ENCODE assay signal across 33 cellular contexts in genomic region chr12:116694653-116695463, GRCh38. TPM values are rescaled to one million over a fixed set of nuclear protein-coding genes. Genes with fewer than 3 reads are reported as not detected.
A peak's percentile ranks its signal among the peaks of the same experiment; 100 is the strongest.
DNase-seq lines count a peak whose midpoint lies in the region; ATAC-seq, FAIRE-seq and TF ChIP-seq lines count a peak whose summit lies in the region.
"Had no signal": no experiment of that assay in that cellular context is flagged by ENCODE, and none has a peak within 500 bp of the region (broad histone marks: within the 10 kb centered on the region; RNA-seq: fewer than 3 reads in every experiment).

No MANE protein-coding gene starts in this region.

- H3K4ac ChIP-seq in neuronal stem cell (ENCODE audit: low read length), result no peak overlapping the region

- peaks cover 0 to 43% (median 26%) of the 10 kb centered on the region in 7 donors for H3K27me3 ChIP-seq in heart right ventricle
- H3K27me3 ChIP-seq in neuronal stem cell (ENCODE audit: control insufficient read depth in 3 of 3, insufficient read depth in 3 of 3, low read depth in 1 of 3, low read length in 3 of 3), result peaks cover 0 to 83% (median 12%) of the 10 kb centered on the region in 3 experiments
- H3K27me3 ChIP-seq: MG63, right lobe of liver, testis had no signal

- H3K23ac ChIP-seq in neuronal stem cell (ENCODE audit: low read depth, low read length, poor library complexity), result no peak overlapping the region

- H3K27ac ChIP-seq in heart right ventricle, result peak overlapping the region in 1 of 10 donors; percentile 33
- H3K27ac ChIP-seq in neuronal stem cell (replicated peaks; ENCODE audit: low read length), result no peak overlapping the region
- H3K27ac ChIP-seq: dorsolateral prefrontal cortex, lower lobe of right lung, PC-9, right lobe of liver, testis, uterus, WERI-Rb-1 had no signal

- no peak overlapping the region for H2BK12ac ChIP-seq in neuronal stem cell (ENCODE audit: low read length)

- H3K9ac ChIP-seq in neuronal stem cell (ENCODE audit: low read depth, low read length, poor library complexity), result no peak overlapping the region

- peak; percentile 56 for FAIRE-seq in GM12891 (lab: Jason Lieb, UNC)
- FAIRE-seq: astrocyte, endothelial cell of umbilical vein, GM19239, keratinocyte had no signal

- TF ChIP-seq CTCF in heart right ventricle (IDR thresholded peaks at IDR 0.05) (no peak), foreskin fibroblast (IDR thresholded peaks at IDR 0.05; ENCODE audit: low read depth, low read length) (no peak)

- H3K9me3 ChIP-seq in heart right ventricle, result no peaks in the 10 kb centered on the region
- H3K9me3 ChIP-seq in neuronal stem cell (replicated peaks in 1 of 2; ENCODE audit: control insufficient read depth in 2 of 2, insufficient read depth in 1 of 2, low read depth in 1 of 2, low read length in 2 of 2), result peaks cover 4% of the 10 kb centered on the region in 2 donors
- H3K9me3 ChIP-seq: HAP-1, lower lobe of right lung, MG63, right lobe of liver, testis, uterus had no signal

- no peak overlapping the region for H3K4me2 ChIP-seq in neuronal stem cell (ENCODE audit: insufficient read depth, low read length, poor library complexity, severe bottlenecking)
- H3K4me2 ChIP-seq: PC-9 had no signal

- H3K79me1 ChIP-seq in neuronal stem cell (ENCODE audit: low read depth, low read length), result no peaks in the 10 kb centered on the region

- H2BK5ac ChIP-seq in neuronal stem cell (ENCODE audit: low read length), result no peak overlapping the region

- intact Hi-C loops in heart right ventricle (cut with DNase I), result loop anchor here in 4 of 10 donors (5.0 to 10.0 kb wide), 7 partner anchors 80 to 680 kb away; partner anchors contain the start of gene MED13L (in 1 of the 4)

- H3K36me3 ChIP-seq in heart right ventricle, result no peaks in the 10 kb centered on the region
- H3K36me3 ChIP-seq in neuronal stem cell (replicated peaks in 1 of 2; ENCODE audit: control insufficient read depth in 2 of 2, insufficient read depth in 2 of 2, low read length in 2 of 2), result no peaks in the 10 kb centered on the region
- H3K36me3 ChIP-seq: HAP-1, lower lobe of right lung, MG63, right lobe of liver, uterus, WERI-Rb-1 had no signal

- no peak overlapping the region for H4K91ac ChIP-seq in neuronal stem cell (ENCODE audit: low read depth, low read length, poor library complexity)

- H3K4me1 ChIP-seq in heart right ventricle, result peaks cover 5 to 42% (median 28%) of the 10 kb centered on the region in 9 donors
- H3K4me1 ChIP-seq in neuronal stem cell (ENCODE audit: control insufficient read depth in 2 of 2, insufficient read depth in 1 of 2, low read depth in 1 of 2, low read length in 2 of 2), result peaks cover 6 to 14% of the 10 kb centered on the region in 2 donors
- H3K4me1 ChIP-seq: uterus had no signal

- no peak for TF ChIP-seq POLR2A in GM12891 (IDR thresholded peaks at IDR 0.05; ENCODE audit: low read depth, low read length)

- 39 to 50% methylated on average over 22 of the region's 22 CpGs for WGBS in heart right ventricle, 2 donors
- WGBS in neuronal stem cell (ENCODE audit: extremely low coverage in 2 of 2, insufficient read length in 2 of 2, insufficient replicate concordance in 1 of 2), 2 donors, result no CpG with 5 or more reads among the region's 22 CpGs

- no peak overlapping the region for H3K14ac ChIP-seq in neuronal stem cell (ENCODE audit: low read length)

- no peak overlapping the region for H2AFZ ChIP-seq in neuronal stem cell (ENCODE audit: low read length)
- H2AFZ ChIP-seq: PC-9 had no signal

- peak in 7 of 8 donors; percentile 26 to 72 (median 41) for ATAC-seq in heart right ventricle
- no peak for ATAC-seq in GM21367 (IDR thresholded peaks at IDR 0.05; ENCODE audit: unreplicated experiment)
- no peak for ATAC-seq in HG03045 (IDR thresholded peaks at IDR 0.05; ENCODE audit: unreplicated experiment)
- ATAC-seq: lower lobe of right lung; stimulated activated effector memory CD8-positive, alpha-beta T cell treated with anti-CD3 and anti-CD28 coated beads, Interleukin-12 subunit alpha, Interleukin-12 subunit beta, amount 100 ng/mL, for 72 hours had no signal

- no peak overlapping the region for H4K8ac ChIP-seq in neuronal stem cell (ENCODE audit: low read depth, low read length)

- H3K18ac ChIP-seq in neuronal stem cell (ENCODE audit: low read length), result no peak overlapping the region

- H3K4me3 ChIP-seq in heart right ventricle, result peak overlapping the region in 3 of 10 donors; percentile 44 to 51 (median 49)
- no peak overlapping the region for H3K4me3 ChIP-seq in neuronal stem cell (ENCODE audit: low read length in 2 of 2)
- H3K4me3 ChIP-seq in foreskin fibroblast (ENCODE audit: low read depth in 1 of 2, low read length in 2 of 2), result no peak overlapping the region
- H3K4me3 ChIP-seq: HAP-1, lower lobe of right lung, MG63, PC-9, right lobe of liver, testis, uterus had no signal

- H2BK120ac ChIP-seq in neuronal stem cell (ENCODE audit: low read depth, low read length), result no peak overlapping the region

- DNase-seq in GM12891 (ENCODE audit: insufficient read length, low spot score) (no peak), OCI-M1 (lab: John Stamatoyannopoulos, UW) (peak; percentile 8), heart right ventricle (no peak), neuronal stem cell (ENCODE audit: low spot score) (no peak), foreskin fibroblast (no peak)
- DNase-seq: activated CD4-positive, alpha-beta T cell treated with anti-CD3 and anti-CD28 coated beads, Interleukin-2, amount 10 ng/mL, durations not matched to agents 7 days and 5 days; activated gamma-delta T cell treated with Interleukin-2 at 50 U/mL for 16 hours; activated T-cell treated with anti-CD3 and anti-CD28 coated beads, Interleukin-2, amount 50 U/mL, for 24 hours; CD4-positive, alpha-beta T cell; central memory CD4-positive, alpha-beta T cell; DMS 273 treated with DMSO at 0.1 percent for 48 hours; lower lobe of right lung; MG63; NCI-H2029 treated with DMSO at 0.1 percent for 48 hours; PC-9; posterior cingulate gyrus; right lobe of liver; SHP77 treated with DMSO at 0.1 percent for 48 hours; stimulated activated CD4-positive, alpha-beta T cell treated with anti-CD3 and anti-CD28 coated beads, Interleukin-12 subunit alpha, Interleukin-12 subunit beta, amount 100 ng/mL, for 4 hours; stimulated activated CD4-positive, alpha-beta T cell treated with anti-CD3 and anti-CD28 coated beads, Interleukin-4, amount 100 ng/mL, for 1 hour; T-helper 9 cell; testis; uterus; WERI-Rb-1 had no signal

- H2BK15ac ChIP-seq in neuronal stem cell (ENCODE audit: low read length), result no peak overlapping the region

- H2AK5ac ChIP-seq in neuronal stem cell (ENCODE audit: low read depth, low read length), result peak overlapping the region; percentile 8

TF ChIP-seq in GM12891, 5 proteins besides CTCF, POLR2A, EP300 and RAD21:
- TF ChIP-seq PAX5 (IDR thresholded peaks at IDR 0.05; ENCODE audit: insufficient read depth, low read length, severe bottlenecking) (no peak), TAF1 (IDR thresholded peaks at IDR 0.05; ENCODE audit: low read depth, low read length) (no peak), POLR2AphosphoS5 (IDR thresholded peaks at IDR 0.05; ENCODE audit: low read depth, low read length) (no peak), POU2F2 (IDR thresholded peaks at IDR 0.05; ENCODE audit: low read depth, low read length) (no peak), SPI1 (IDR thresholded peaks at IDR 0.05; ENCODE audit: low read depth, low read length) (no peak)
TF ChIP-seq in GM12891: peak in this region for 0.

RNA-seq across cellular contexts. Expression of gene SPRING1, which starts 43.0 kb away (rescaled TPM):
- 7.0 TPM for polyA plus RNA-seq in GM12891 (2012; ENCODE audit: low read depth, missing spikeins)
- total RNA-seq in heart right ventricle, result 10 to 100 TPM in 6 of 10 donors, 1 to 10 TPM in 4; 6.2 to 19.5 (median 10.5) TPM
- polyA plus RNA-seq in heart right ventricle, result 10 to 100 TPM in 1 of 2 donors, 1 to 10 TPM in 1; 8.1 to 13.1 TPM
- polyA plus RNA-seq in neuronal stem cell (2013, experiment 1 of 2), result 21.8 TPM
- 21.8 TPM for polyA plus RNA-seq in neuronal stem cell (2013, experiment 2 of 2)

RNA-seq across cellular contexts. Expression of gene RNFT2, which starts 43.3 kb away (rescaled TPM):
- 2.5 TPM for polyA plus RNA-seq in GM12891 (2012; ENCODE audit: low read depth, missing spikeins)
- 1 to 10 TPM in 7 of 10 donors, under 1 TPM in 3; 0.53 to 2.2 (median 1.6) TPM for total RNA-seq in heart right ventricle
- polyA plus RNA-seq in heart right ventricle, result 1 to 10 TPM in 1 of 2 donors, under 1 TPM in 1; 0.46 to 2.0 TPM
- polyA plus RNA-seq in neuronal stem cell (2013, experiment 1 of 2), result 31.1 TPM
- polyA plus RNA-seq in neuronal stem cell (2013, experiment 2 of 2), result 32.2 TPM

Comparison
In these comparisons a context has a peak if more than half of its experiments do, and no peak if none do; other contexts are left out.
1. ATAC-seq: peak in heart right ventricle (7 of 8); none in GM21367 (single experiment) and HG03045 (single experiment).